Comparison of ENCODE assay signal across 19 cellular contexts in the genomic region with DNA sequence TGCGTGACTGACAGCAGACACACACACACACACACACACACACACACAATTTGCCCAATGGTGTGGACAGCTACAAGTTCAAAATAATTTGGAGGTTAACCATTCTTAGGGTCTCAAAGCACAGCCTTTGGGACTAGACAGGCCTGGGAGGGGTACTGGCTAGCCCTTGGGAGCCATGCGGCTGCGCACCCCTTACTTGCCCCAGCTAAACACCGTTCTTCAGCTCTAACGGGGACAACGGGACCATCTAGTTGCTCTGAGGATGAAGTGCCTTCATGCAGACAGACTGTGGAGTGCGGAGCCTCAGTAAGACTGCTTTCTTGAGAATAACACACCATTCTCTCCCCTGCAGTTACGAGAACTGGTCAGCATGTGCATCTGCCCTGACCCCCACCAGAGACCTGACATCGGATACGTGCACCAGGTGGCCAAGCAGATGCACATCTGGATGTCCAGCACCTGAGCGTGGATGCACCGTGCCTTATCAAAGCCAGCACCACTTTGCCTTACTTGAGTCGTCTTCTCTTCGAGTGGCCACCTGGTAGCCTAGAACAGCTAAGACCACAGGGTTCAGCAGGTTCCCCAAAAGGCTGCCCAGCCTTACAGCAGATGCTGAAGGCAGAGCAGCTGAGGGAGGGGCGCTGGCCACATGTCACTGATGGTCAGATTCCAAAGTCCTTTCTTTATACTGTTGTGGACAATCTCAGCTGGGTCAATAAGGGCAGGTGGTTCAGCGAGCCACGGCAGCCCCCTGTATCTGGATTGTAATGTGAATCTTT.
DNase-seq lines count a peak whose midpoint lies in the region; ATAC-seq and TF ChIP-seq lines count a peak whose summit lies in the region.
"Had no signal": no experiment of that assay in that cellular context is flagged by ENCODE, and none has a peak within 500 bp of the region (broad histone marks: within the 10 kb centered on the region; RNA-seq: fewer than 3 reads in every experiment).

No MANE protein-coding gene starts in this region.

- no peak overlapping the region for H3K4me3 ChIP-seq in right atrium auricular region
- H3K4me3 ChIP-seq: HAP-1 had no signal

- no peak overlapping the region for H3K4me3 Mint-ChIP-seq in central memory CD8-positive, alpha-beta T cell
- peak overlapping the region; percentile 54 for H3K4me3 Mint-ChIP-seq in neural crest cell
- H3K4me3 Mint-ChIP-seq: activated CD4-positive, alpha-beta T cell treated with anti-CD3 and anti-CD28 coated beads for 36 hours; CD8-positive, alpha-beta memory T cell; effector memory CD8-positive, alpha-beta T cell had no signal

- peak overlapping the region; percentile 13 for H3K27ac Mint-ChIP-seq in central memory CD8-positive, alpha-beta T cell (ENCODE audit: low read depth)
- H3K27ac Mint-ChIP-seq in neural crest cell (ENCODE audit: unreplicated experiment), result peak overlapping the region; percentile 78
- H3K27ac Mint-ChIP-seq: activated CD4-positive, alpha-beta T cell treated with anti-CD3 and anti-CD28 coated beads for 36 hours had no signal

- peaks cover 0 to 7% of the 10 kb centered on the region in 2 donors for H3K4me1 ChIP-seq in right atrium auricular region
- H3K4me1 ChIP-seq: HAP-1, parathyroid adenoma had no signal

- peaks cover 40% of the 10 kb centered on the region for H3K36me3 Mint-ChIP-seq in central memory CD8-positive, alpha-beta T cell (ENCODE audit: insufficient read depth)
- H3K36me3 Mint-ChIP-seq in neural crest cell (ENCODE audit: low read depth), result peaks cover 23% of the 10 kb centered on the region
- H3K36me3 Mint-ChIP-seq: activated naive CD4-positive, alpha-beta T cell treated with anti-CD3 and anti-CD28 coated beads, Interleukin-2, amount 50 U/mL, for 72 hours had no signal

- no peaks in the 10 kb centered on the region for H3K27me3 Mint-ChIP-seq in central memory CD8-positive, alpha-beta T cell
- no peaks in the 10 kb centered on the region for H3K27me3 Mint-ChIP-seq in neural crest cell (ENCODE audit: low read depth)
- H3K27me3 Mint-ChIP-seq: activated CD4-positive, alpha-beta T cell treated with anti-CD3 and anti-CD28 coated beads for 36 hours; effector memory CD8-positive, alpha-beta T cell had no signal

- in situ Hi-C loops in KBM-7 (cut with MboI; ENCODE audit: low pct_unique_long_range_greater_than_20kb, low sequenced_read_pairs), result no loop called here

- DNase-seq in cardiac septum (ENCODE audit: low spot score) (peak; percentile 68), right atrium auricular region (ENCODE audit: low spot score) (no peak), neural crest cell (ENCODE audit: low read depth, low spot score) (no peak), NOMO-1 treated with dmso at 0.1 percent for 144 hours (lab: John Stamatoyannopoulos, UW; ENCODE audit: unreplicated experiment) (no peak), KBM-7 (no peak)
- no peak for DNase-seq in central memory CD8-positive, alpha-beta T cell (ENCODE audit: low spot score in 2 of 2)
- DNase-seq in stimulated activated CD4-positive, alpha-beta T cell treated with anti-CD3 and anti-CD28 coated beads, Interleukin-15, amount 100 ng/mL, for 24 hours, result no peak
- DNase-seq: activated CD4-positive, alpha-beta T cell treated with anti-CD3 and anti-CD28 coated beads for 36 hours; activated CD8-positive, alpha-beta memory T cell treated with anti-CD3 and anti-CD28 coated beads, Interleukin-2, amount 50 U/mL, for 48 hours; CD8-positive, alpha-beta memory T cell; effector memory CD8-positive, alpha-beta T cell; EL; NCI-H187 treated with DMSO at 0.1 percent for 48 hours; NCI-H446 treated with DMSO at 0.1 percent for 48 hours; T-helper 9 cell had no signal

- no peaks in the 10 kb centered on the region for H3K9me3 ChIP-seq in right atrium auricular region
- H3K9me3 ChIP-seq: HAP-1 had no signal

- peaks cover 8% of the 10 kb centered on the region for H3K4me1 Mint-ChIP-seq in central memory CD8-positive, alpha-beta T cell
- H3K4me1 Mint-ChIP-seq in neural crest cell, result peaks cover 25% of the 10 kb centered on the region
- H3K4me1 Mint-ChIP-seq: activated CD4-positive, alpha-beta T cell treated with anti-CD3 and anti-CD28 coated beads for 36 hours; CD8-positive, alpha-beta memory T cell had no signal

- peaks cover 69% of the 10 kb centered on the region for H3K36me3 ChIP-seq in right atrium auricular region

- no peaks in the 10 kb centered on the region for H3K9me3 Mint-ChIP-seq in central memory CD8-positive, alpha-beta T cell
- no peaks in the 10 kb centered on the region for H3K9me3 Mint-ChIP-seq in neural crest cell
- H3K9me3 Mint-ChIP-seq: activated naive CD4-positive, alpha-beta T cell treated with anti-CD3 and anti-CD28 coated beads, Interleukin-2, amount 50 U/mL, for 72 hours; CD8-positive, alpha-beta memory T cell; effector memory CD8-positive, alpha-beta T cell had no signal

- no peak overlapping the region for H3K27ac ChIP-seq in right atrium auricular region
- H3K27ac ChIP-seq: parathyroid adenoma had no signal

- TF ChIP-seq CTCF in right atrium auricular region (IDR thresholded peaks at IDR 0.05) (no peak), neural crest cell (conservative IDR thresholded peaks at IDR 0.05) (no peak)

- ATAC-seq in central memory CD8-positive, alpha-beta T cell (replicated peaks; ENCODE audit: extremely low read depth, poor library complexity, severe bottlenecking), result no peak
- ATAC-seq in HG03039 (IDR thresholded peaks at IDR 0.05; ENCODE audit: unreplicated experiment), result no peak
- ATAC-seq: activated CD4-positive, alpha-beta T cell treated with anti-CD3 and anti-CD28 coated beads for 36 hours; activated naive CD4-positive, alpha-beta T cell treated with anti-CD3 and anti-CD28 coated beads, Interleukin-2, amount 50 U/mL, for 72 hours; effector memory CD8-positive, alpha-beta T cell had no signal

- H3K27me3 ChIP-seq in right atrium auricular region, result no peaks in the 10 kb centered on the region

- intact Hi-C loops in cardiac septum (cut with DNase I), result no loop called here
